13 cellular contexts compared by ENCODE assay signal in the genomic region with DNA sequence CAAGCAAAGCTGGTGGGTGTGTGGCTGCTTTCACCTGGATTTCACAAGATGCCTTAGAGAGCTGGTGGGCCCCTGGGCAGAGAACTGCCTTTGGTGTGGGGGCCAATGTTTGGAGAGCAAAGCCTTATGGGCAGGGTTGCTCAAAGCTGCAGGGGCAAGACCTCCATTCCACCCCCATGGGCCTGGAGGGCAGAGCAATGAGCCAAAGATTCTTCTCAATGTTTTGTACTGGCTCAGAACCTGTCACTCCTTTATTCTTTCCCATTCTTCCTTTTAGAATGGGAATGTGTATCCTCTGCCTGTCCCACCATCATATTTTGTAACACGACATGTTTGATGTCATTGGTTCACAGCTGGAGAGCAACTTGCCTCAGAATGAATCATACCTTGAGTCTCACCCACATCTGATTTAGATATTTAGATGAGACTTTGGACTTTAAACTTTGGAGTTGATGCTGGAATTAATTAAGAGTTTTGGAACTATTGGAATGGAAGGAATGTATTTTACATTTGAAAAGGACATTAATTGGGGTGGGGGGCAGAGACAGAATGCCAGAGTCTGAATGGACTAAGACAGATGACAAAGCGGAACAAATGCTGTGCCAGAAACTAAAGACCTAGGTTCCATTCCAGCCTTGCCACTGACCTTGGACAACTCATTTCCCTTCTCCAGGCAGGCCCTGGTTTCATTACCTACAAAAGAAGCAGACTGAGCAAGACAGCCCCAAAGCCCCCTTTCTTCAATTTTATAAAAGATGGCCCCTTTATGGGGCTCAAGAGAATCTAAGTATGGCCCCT.
DNase-seq lines count a peak whose midpoint lies in the region; FAIRE-seq and TF ChIP-seq lines count a peak whose summit lies in the region.
"Had no signal": no experiment of that assay in that cellular context is flagged by ENCODE, and none has a peak within 500 bp of the region (broad histone marks: within the 10 kb centered on the region; RNA-seq: fewer than 3 reads in every experiment).

No MANE protein-coding gene starts in this region.

- H3K9me3 ChIP-seq in spleen (no peaks in the 10 kb centered on the region), testis (no peaks in the 10 kb centered on the region)

- H3K27ac ChIP-seq in spleen (no peak overlapping the region), testis (no peak overlapping the region)
- H3K27ac ChIP-seq: parathyroid adenoma had no signal

- H3K4me1 ChIP-seq in spleen (peaks cover 12 to 40% (median 31%) of the 10 kb centered on the region in 6 donors), testis (no peaks in the 10 kb centered on the region)

- no peak overlapping the region for H3K4me3 ChIP-seq in fibroblast of pulmonary artery (replicated peaks; ENCODE audit: low read depth, low read length)
- H3K4me3 ChIP-seq in spleen: no peak overlapping the region
- H3K4me3 ChIP-seq in testis: no peak overlapping the region

- H3K36me3 ChIP-seq in spleen (peaks cover 0 to 26% (median 0%) of the 10 kb centered on the region in 6 donors), testis (ENCODE audit: low read depth, missing control alignments) (no peaks in the 10 kb centered on the region)

- 44 to 49% (median 47%) methylated on average over 2 of the region's 2 CpGs for WGBS in spleen, 5 donors
- 49 to 89% methylated on average over 1 to 2 of the region's 2 CpGs for WGBS in testis, 2 donors

- no peak for TF ChIP-seq POLR2A in spleen (IDR thresholded peaks at IDR 0.05)
- no peak for TF ChIP-seq POLR2A in testis (IDR thresholded peaks at IDR 0.05)
- no peak for TF ChIP-seq POLR2A in H54 (IDR thresholded peaks at IDR 0.05; ENCODE audit: low read depth, low read length)

- FAIRE-seq in H54 (lab: Jason Lieb, UNC): no peak
- FAIRE-seq: D721Med had no signal

- TF ChIP-seq CTCF in fibroblast of pulmonary artery (IDR thresholded peaks at IDR 0.05; ENCODE audit: low read length, missing control alignments): no peak
- no peak for TF ChIP-seq CTCF in spleen (IDR thresholded peaks at IDR 0.05 in 8 of 11, conservative IDR thresholded peaks at IDR 0.05 in 3 of 11)
- no peak for TF ChIP-seq CTCF in testis (IDR thresholded peaks at IDR 0.05)

- DNase-seq in GM04504 (ENCODE audit: low read depth): peak; percentile 88
- DNase-seq in RKO (ENCODE audit: low spot score): peak; percentile 40
- peak; percentile 29 for DNase-seq in fibroblast of pulmonary artery (ENCODE audit: low read depth)
- peak; percentile 18 for DNase-seq in spleen
- DNase-seq in superior temporal gyrus (ENCODE audit: extremely low spot score): no peak
- DNase-seq in testis: no peak
- no peak for DNase-seq in H54 (ENCODE audit: insufficient read length, low spot score)
- DNase-seq: mesenchymal stem cell; stimulated activated CD4-positive, alpha-beta T cell treated with anti-CD3 and anti-CD28 coated beads, Interleukin-4, amount 100 ng/mL, for 24 hours; stimulated activated naive CD8-positive, alpha-beta T cell treated with anti-CD3 and anti-CD28 coated beads, Interleukin-15, amount 100 ng/mL, for 72 hours; T-helper 17 cell had no signal

- intact Hi-C loops in spleen (cut with DNase I; ENCODE audit: low total_unique reads) (no loop called here), testis (cut with DNase I; ENCODE audit: low total_unique reads) (no loop called here)

- no peaks in the 10 kb centered on the region for H3K27me3 ChIP-seq in spleen (replicated peaks in 1 of 7)
- no peaks in the 10 kb centered on the region for H3K27me3 ChIP-seq in testis

Comparison
In these comparisons a context has a peak if more than half of its experiments do, and no peak if none do; other contexts are left out.
1. DNase-seq: peak in GM04504 (single experiment), RKO (single experiment), fibroblast of pulmonary artery (single experiment) and spleen (single experiment); none in superior temporal gyrus (single experiment), testis (single experiment) and H54 (single experiment).